In genomic region chr18:69908838-69909237, GRCh38 we compare ENCODE assay signal across 16 cellular contexts. TPM values are rescaled to one million over a fixed set of nuclear protein-coding genes. Genes with fewer than 3 reads are reported as not detected.
DNase-seq lines count a peak whose midpoint lies in the region; ATAC-seq lines count a peak whose summit lies in the region.
"Had no signal": no experiment of that assay in that cellular context is flagged by ENCODE, and none has a peak within 500 bp of the region (broad histone marks: within the 10 kb centered on the region; RNA-seq: fewer than 3 reads in every experiment).

No MANE protein-coding gene starts in this region.

- no peak overlapping the region for H3K4me3 Mint-ChIP-seq in activated T-cell treated with anti-CD3 and anti-CD28 coated beads, Interleukin-2, amount 50 U/mL, for 24 hours
- H3K4me3 Mint-ChIP-seq in T-helper 1 cell treated with Interleukin-12 subunit alpha and Interleukin-12 subunit beta and Interleukin-4 antibody, amounts not matched to agents 30 μg/mL and 1 μg/mL, for 36 hours: no peak overlapping the region
- H3K4me3 Mint-ChIP-seq in activated naive CD8-positive, alpha-beta T cell: no peak overlapping the region
- H3K4me3 Mint-ChIP-seq in natural killer cell treated with Interleukin-12 subunit alpha and Interleukin-12 subunit beta and Interleukin-15 and Interleukin-18, amount 100 ng/mL, for 72 hours: peak overlapping the region; percentile 72

- H3K27ac Mint-ChIP-seq in activated T-cell treated with anti-CD3 and anti-CD28 coated beads, Interleukin-2, amount 50 U/mL, for 24 hours: peak overlapping the region; percentile 86
- H3K27ac Mint-ChIP-seq in T-helper 1 cell treated with Interleukin-12 subunit alpha and Interleukin-12 subunit beta and Interleukin-4 antibody, amounts not matched to agents 30 μg/mL and 1 μg/mL, for 36 hours: peak overlapping the region; percentile 34
- peak overlapping the region; percentile 46 for H3K27ac Mint-ChIP-seq in activated naive CD8-positive, alpha-beta T cell
- H3K27ac Mint-ChIP-seq in natural killer cell treated with Interleukin-12 subunit alpha and Interleukin-12 subunit beta and Interleukin-15 and Interleukin-18, amount 100 ng/mL, for 72 hours: peak overlapping the region; percentile 75 to 80

- DNase-seq in activated T-cell treated with anti-CD3 and anti-CD28 coated beads, Interleukin-2, amount 50 U/mL, for 24 hours: no peak
- DNase-seq in activated T-cell treated with anti-CD3 and anti-CD28 coated beads, Interleukin-2, amount 50 U/mL, for 48 hours: no peak
- DNase-seq in natural killer cell treated with Interleukin-12 subunit alpha and Interleukin-12 subunit beta and Interleukin-15 and Interleukin-18, amount 100 ng/mL, for 72 hours (ENCODE audit: low spot score): no peak
- DNase-seq in AG20443 (ENCODE audit: low spot score) (no peak), NOMO-1 treated with dmso at 0.1 percent for 144 hours (lab: John Stamatoyannopoulos, UW; ENCODE audit: unreplicated experiment) (no peak), putamen (ENCODE audit: low spot score) (no peak)
- DNase-seq: Calu3, GM23248, MV-4-11, NCI-H1436 treated with DMSO at 0.1 percent for 48 hours, NCI-H226, NCI-H526 treated with DMSO at 0.1 percent for 48 hours, OCI-M1, RPMI8226 had no signal

- no peaks in the 10 kb centered on the region for H3K27me3 Mint-ChIP-seq in activated T-cell treated with anti-CD3 and anti-CD28 coated beads, Interleukin-2, amount 50 U/mL, for 24 hours
- no peaks in the 10 kb centered on the region for H3K27me3 Mint-ChIP-seq in T-helper 1 cell treated with Interleukin-12 subunit alpha and Interleukin-12 subunit beta and Interleukin-4 antibody, amounts not matched to agents 30 μg/mL and 1 μg/mL, for 36 hours (ENCODE audit: low read depth)
- no peaks in the 10 kb centered on the region for H3K27me3 Mint-ChIP-seq in activated naive CD8-positive, alpha-beta T cell
- no peaks in the 10 kb centered on the region for H3K27me3 Mint-ChIP-seq in natural killer cell treated with Interleukin-12 subunit alpha and Interleukin-12 subunit beta and Interleukin-15 and Interleukin-18, amount 100 ng/mL, for 72 hours

- peaks cover 93% of the 10 kb centered on the region for H3K36me3 Mint-ChIP-seq in activated T-cell treated with anti-CD3 and anti-CD28 coated beads, Interleukin-2, amount 50 U/mL, for 24 hours (ENCODE audit: low read depth)
- H3K36me3 Mint-ChIP-seq in T-helper 1 cell treated with Interleukin-12 subunit alpha and Interleukin-12 subunit beta and Interleukin-4 antibody, amounts not matched to agents 30 μg/mL and 1 μg/mL, for 36 hours (ENCODE audit: low read depth): peaks cover 59% of the 10 kb centered on the region
- peaks cover 23% of the 10 kb centered on the region for H3K36me3 Mint-ChIP-seq in activated naive CD8-positive, alpha-beta T cell
- H3K36me3 Mint-ChIP-seq in natural killer cell treated with Interleukin-12 subunit alpha and Interleukin-12 subunit beta and Interleukin-15 and Interleukin-18, amount 100 ng/mL, for 72 hours: peaks cover 41% of the 10 kb centered on the region

- ATAC-seq in natural killer cell treated with Interleukin-12 subunit alpha and Interleukin-12 subunit beta and Interleukin-15 and Interleukin-18, amount 100 ng/mL, for 72 hours: peak in 1 of 2 donors; percentile 24

- H3K4me1 Mint-ChIP-seq in activated T-cell treated with anti-CD3 and anti-CD28 coated beads, Interleukin-2, amount 50 U/mL, for 24 hours (ENCODE audit: low read depth): peaks cover 83% of the 10 kb centered on the region
- peaks cover 54% of the 10 kb centered on the region for H3K4me1 Mint-ChIP-seq in T-helper 1 cell treated with Interleukin-12 subunit alpha and Interleukin-12 subunit beta and Interleukin-4 antibody, amounts not matched to agents 30 μg/mL and 1 μg/mL, for 36 hours (ENCODE audit: low read depth)
- peaks cover 50% of the 10 kb centered on the region for H3K4me1 Mint-ChIP-seq in activated naive CD8-positive, alpha-beta T cell (ENCODE audit: low read depth)
- peaks cover 54 to 72% of the 10 kb centered on the region in 2 donors for H3K4me1 Mint-ChIP-seq in natural killer cell treated with Interleukin-12 subunit alpha and Interleukin-12 subunit beta and Interleukin-15 and Interleukin-18, amount 100 ng/mL, for 72 hours (ENCODE audit: low read depth in 2 of 2)

- H3K9me3 Mint-ChIP-seq in activated T-cell treated with anti-CD3 and anti-CD28 coated beads, Interleukin-2, amount 50 U/mL, for 24 hours: peaks cover 2% of the 10 kb centered on the region
- H3K9me3 Mint-ChIP-seq in T-helper 1 cell treated with Interleukin-12 subunit alpha and Interleukin-12 subunit beta and Interleukin-4 antibody, amounts not matched to agents 30 μg/mL and 1 μg/mL, for 36 hours: no peaks in the 10 kb centered on the region
- no peaks in the 10 kb centered on the region for H3K9me3 Mint-ChIP-seq in activated naive CD8-positive, alpha-beta T cell (ENCODE audit: low read depth)
- H3K9me3 Mint-ChIP-seq in natural killer cell treated with Interleukin-12 subunit alpha and Interleukin-12 subunit beta and Interleukin-15 and Interleukin-18, amount 100 ng/mL, for 72 hours: no peaks in the 10 kb centered on the region

RNA-seq across cellular contexts. Expression of gene CD226, which starts 38.8 kb away (rescaled TPM):
- 100 to 1,000 TPM; 153 to 181 TPM for total RNA-seq in natural killer cell treated with Interleukin-12 subunit alpha and Interleukin-12 subunit beta and Interleukin-15 and Interleukin-18, amount 100 ng/mL, for 72 hours

Comparison
In these comparisons a context has a peak if more than half of its experiments do, and no peak if none do; other contexts are left out.
1. H3K27ac Mint-ChIP-seq: peak in every context shown above with its lines; median percentile 86 in activated T-cell treated with anti-CD3 and anti-CD28 coated beads, Interleukin-2, amount 50 U/mL, for 24 hours; 78 in natural killer cell treated with Interleukin-12 subunit alpha and Interleukin-12 subunit beta and Interleukin-15 and Interleukin-18, amount 100 ng/mL, for 72 hours; 46 in activated naive CD8-positive, alpha-beta T cell; 34 in T-helper 1 cell treated with Interleukin-12 subunit alpha and Interleukin-12 subunit beta and Interleukin-4 antibody, amounts not matched to agents 30 μg/mL and 1 μg/mL, for 36 hours.